Comparison of ENCODE assay signal across 17 cellular contexts in the genomic region with DNA sequence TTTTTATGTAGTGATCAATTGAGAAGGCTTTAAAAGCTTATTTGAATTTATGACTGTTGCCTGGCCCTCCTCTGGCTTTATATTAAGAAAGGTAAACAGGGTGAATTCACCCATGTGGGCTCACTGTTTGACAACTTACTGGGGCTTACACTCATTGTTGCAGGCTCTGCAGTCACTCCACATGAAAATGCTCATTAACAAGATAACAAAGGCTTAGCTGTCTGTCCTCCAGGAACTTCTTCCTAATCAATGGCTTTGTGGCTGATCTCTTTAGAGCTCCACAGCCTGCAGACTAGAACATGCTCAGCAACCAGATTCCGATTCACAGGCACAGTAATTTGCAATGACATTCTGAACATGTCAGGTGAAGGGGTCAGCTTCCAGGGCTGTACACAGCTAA.
"Had no signal": no experiment of that assay in that cellular context is flagged by ENCODE, and none has a peak within 500 bp of the region (broad histone marks: within the 10 kb centered on the region; RNA-seq: fewer than 3 reads in every experiment).

No MANE protein-coding gene starts in this region.

- H3K4me1 ChIP-seq: adrenal gland, sigmoid colon had no signal

- H3K36me3 ChIP-seq: adrenal gland, sigmoid colon had no signal

- ATAC-seq: activated T-helper 17 cell treated with anti-CD3 and anti-CD28 coated beads, Interleukin-2, amount 50 U/mL, for 72 hours; mucosa of descending colon; naive thymus-derived CD8-positive, alpha-beta T cell had no signal

- H3K4me3 ChIP-seq: adrenal gland, mucosa of descending colon, sigmoid colon had no signal

- H3K27me3 ChIP-seq: adrenal gland, sigmoid colon had no signal

- H3K27ac ChIP-seq: adrenal gland, sigmoid colon had no signal

- DNase-seq: activated CD4-positive, alpha-beta T cell treated with anti-CD3 and anti-CD28 coated beads, Interleukin-2, amount 10 ng/mL, durations not matched to agents 7 days and 5 days; activated CD8-positive, alpha-beta memory T cell treated with anti-CD3 and anti-CD28 coated beads for 24 hours; activated naive CD4-positive, alpha-beta T cell treated with anti-CD3 and anti-CD28 coated beads, Interleukin-2, amount 10 ng/mL, durations not matched to agents 7 days and 5 days; activated T-cell treated with anti-CD3 and anti-CD28 coated beads for 4 hours; adrenal gland; effector CD4-positive, alpha-beta T cell; foreskin melanocyte; head of caudate nucleus; mucosa of descending colon; naive thymus-derived CD8-positive, alpha-beta T cell; nucleus accumbens; sigmoid colon; stimulated activated CD4-positive, alpha-beta T cell treated with anti-CD3 and anti-CD28 coated beads, Interleukin-12 subunit alpha, Interleukin-12 subunit beta, amount 100 ng/mL, for 4 hours; stimulated activated CD4-positive, alpha-beta T cell treated with anti-CD3 and anti-CD28 coated beads, Interleukin-2, amount 100 ng/mL, for 48 hours; stimulated activated naive CD4-positive, alpha-beta T cell treated with Interleukin-2 at 50 U/mL for 16 hours; trophoblast cell had no signal

- H3K9me3 ChIP-seq: adrenal gland, mucosa of descending colon, sigmoid colon had no signal
